In the genomic region with DNA sequence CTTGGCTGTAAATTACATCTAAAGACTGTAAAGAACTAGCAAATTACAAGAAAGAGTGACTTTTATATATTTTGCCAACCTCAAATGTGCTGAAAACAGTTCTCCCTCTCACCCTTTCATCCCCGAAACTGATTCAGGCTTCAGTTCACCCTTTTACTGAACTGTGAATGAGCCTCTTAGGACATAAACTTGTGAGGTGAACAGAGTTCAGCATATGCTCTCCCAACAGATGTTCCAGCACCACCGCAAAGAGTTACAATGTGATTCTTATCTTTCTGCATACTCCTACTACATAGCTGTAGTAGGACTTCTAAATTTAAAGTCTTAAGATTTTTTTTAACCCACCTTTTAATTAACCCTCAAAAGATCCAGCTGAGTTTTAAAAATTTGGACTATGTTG, we compare ENCODE assay signal across 9 cellular contexts. TPM values are rescaled to one million over a fixed set of nuclear protein-coding genes. Genes with fewer than 3 reads are reported as not detected.
DNase-seq lines count a peak whose midpoint lies in the region; ATAC-seq and TF ChIP-seq lines count a peak whose summit lies in the region.
"Had no signal": no experiment of that assay in that cellular context is flagged by ENCODE, and none has a peak within 500 bp of the region (broad histone marks: within the 10 kb centered on the region; RNA-seq: fewer than 3 reads in every experiment).

No MANE protein-coding gene starts in this region.

- peak overlapping the region; percentile 75 for H3K9ac ChIP-seq in SK-N-SH

- no peaks in the 10 kb centered on the region for H3F3A ChIP-seq in SK-N-SH (replicated peaks; ENCODE audit: insufficient read depth)

- TF ChIP-seq RAD21 in SK-N-SH (IDR thresholded peaks at IDR 0.05; ENCODE audit: low read length), result no peak

- peaks cover 24% of the 10 kb centered on the region for H3K36me3 Mint-ChIP-seq in T-helper 2 cell treated with Interferon-gamma antibody and Interleukin-4, amounts not matched to agents 5 μg/mL and 100 μg/mL, for 36 hours (ENCODE audit: low read depth)

- H3K36me3 ChIP-seq in SK-N-SH (replicated peaks in 1 of 2; ENCODE audit: control insufficient read depth in 1 of 2, insufficient read depth in 2 of 2, low read length in 1 of 2), result no peaks in the 10 kb centered on the region
- H3K36me3 ChIP-seq in spleen, result no peaks in the 10 kb centered on the region
- H3K36me3 ChIP-seq in gastroesophageal sphincter, result no peaks in the 10 kb centered on the region

- H3K27ac ChIP-seq in SK-N-SH (ENCODE audit: low read depth in 2 of 2, low read length in 1 of 2) (no peak overlapping the region), spleen (peak overlapping the region in 2 of 8 donors; percentile 96 to 99), gastroesophageal sphincter (no peak overlapping the region)

- CTCF ChIA-PET in SK-N-SH (lab: Yijun Ruan, JAX), result interaction anchor here (1.5 to 2.1 kb wide), 2 partner anchors 40 to 96 kb away, joined by 3 to 10 read pairs; no protein-coding TSS in a partner anchor

- no peaks in the 10 kb centered on the region; the same call in 1 of the 2 replicates for H4K20me1 ChIP-seq in SK-N-SH (ENCODE audit: insufficient read depth)

- POLR2A ChIA-PET in SK-N-SH (lab: Yijun Ruan, JAX), result no interaction called here

- H3K9me2 ChIP-seq in SK-N-SH, result no peaks in the 10 kb centered on the region

- no peaks in the 10 kb centered on the region for H3K9me3 Mint-ChIP-seq in T-helper 2 cell treated with Interferon-gamma antibody and Interleukin-4, amounts not matched to agents 5 μg/mL and 100 μg/mL, for 36 hours

- no peaks in the 10 kb centered on the region; the same call in 1 of the 2 replicates for H3K9me3 ChIP-seq in SK-N-SH
- H3K9me3 ChIP-seq in spleen, result no peaks in the 10 kb centered on the region
- no peaks in the 10 kb centered on the region for H3K9me3 ChIP-seq in gastroesophageal sphincter

- no peak for TF ChIP-seq EP300 in SK-N-SH (IDR thresholded peaks at IDR 0.05; ENCODE audit: borderline replicate concordance in 1 of 2, low read depth in 1 of 2, low read length in 1 of 2)
- no peak for TF ChIP-seq EP300 in gastroesophageal sphincter (IDR thresholded peaks at IDR 0.05)

- H3K79me2 ChIP-seq in SK-N-SH (ENCODE audit: insufficient read depth), result peaks cover 21% of the 10 kb centered on the region

- TF ChIP-seq POLR2A in spleen (IDR thresholded peaks at IDR 0.05) (no peak), gastroesophageal sphincter (IDR thresholded peaks at IDR 0.05) (no peak)

- intact Hi-C loops in spleen (cut with DNase I; ENCODE audit: low total_unique reads), result loop anchor here (5.0 to 10.0 kb wide), 3 partner anchors 94 to 337 kb away; partner anchors contain the start of genes PHLPP1, PIGN and RELCH

- H3K27ac Mint-ChIP-seq in T-helper 2 cell treated with Interferon-gamma antibody and Interleukin-4, amounts not matched to agents 5 μg/mL and 100 μg/mL, for 36 hours, result peak overlapping the region; percentile 95

- H3K4me3 Mint-ChIP-seq in T-helper 2 cell treated with Interferon-gamma antibody and Interleukin-4, amounts not matched to agents 5 μg/mL and 100 μg/mL, for 36 hours, result peak overlapping the region; percentile 97

- DNase-seq in SK-N-SH (no peak), glomerular visceral epithelial cell (ENCODE audit: extremely low spot score) (peak; percentile 7), spleen (no peak), foreskin melanocyte (no peak)
- DNase-seq in T-helper 2 cell treated with Interferon-gamma antibody and Interleukin-4, amounts not matched to agents 5 μg/mL and 100 μg/mL, for 36 hours (ENCODE audit: low spot score), result no peak
- DNase-seq: stimulated activated CD4-positive, alpha-beta T cell treated with anti-CD3 and anti-CD28 coated beads, Interleukin-2, amount 100 ng/mL, for 24 hours had no signal

- 42% methylated on average over 2 of the region's 2 CpGs for WGBS in SK-N-SH (ENCODE audit: low lambda C conversion rate)
- WGBS in spleen, 5 donors, result 30 to 45% (median 32%) methylated on average over 2 of the region's 2 CpGs
- WGBS in gastroesophageal sphincter (ENCODE audit: low coverage in 1 of 2), 2 donors, result 39 to 81% methylated on average over 2 of the region's 2 CpGs

- H3K4me1 Mint-ChIP-seq in T-helper 2 cell treated with Interferon-gamma antibody and Interleukin-4, amounts not matched to agents 5 μg/mL and 100 μg/mL, for 36 hours (ENCODE audit: low read depth), result peaks cover 26% of the 10 kb centered on the region

- no peak for ATAC-seq in SK-N-SH treated with all-trans-retinoic acid at 6 μM for 48 hours
- ATAC-seq in gastroesophageal sphincter, result no peak
- no peak for ATAC-seq in GM21529 (IDR thresholded peaks at IDR 0.05; ENCODE audit: unreplicated experiment)

- H3K4me3 ChIP-seq in SK-N-SH (ENCODE audit: low read depth in 2 of 2, low read length in 1 of 2) (peak overlapping the region; percentile 90 to 96; a peak in 3 of 4 replicates), spleen (peak overlapping the region; percentile 55 to 94 (median 78)), gastroesophageal sphincter (peak overlapping the region in 1 of 2 donors; percentile 98)

- no peaks in the 10 kb centered on the region for H3K27me3 Mint-ChIP-seq in T-helper 2 cell treated with Interferon-gamma antibody and Interleukin-4, amounts not matched to agents 5 μg/mL and 100 μg/mL, for 36 hours (ENCODE audit: low read depth)

- peak overlapping the region; percentile 85 for H3K4me2 ChIP-seq in SK-N-SH

- H3K27me3 ChIP-seq in SK-N-SH (ENCODE audit: insufficient read depth) (no peaks in the 10 kb centered on the region), spleen (replicated peaks in 1 of 7) (no peaks in the 10 kb centered on the region), gastroesophageal sphincter (no peaks in the 10 kb centered on the region)

- peak overlapping the region; percentile 93; the same call in 1 of the 2 replicates for H2AFZ ChIP-seq in SK-N-SH (ENCODE audit: low read depth)

- H3K4me1 ChIP-seq in SK-N-SH (ENCODE audit: control insufficient read depth in 1 of 2, insufficient read depth in 2 of 2, low read depth in 1 of 2, low read length in 1 of 2), result peaks cover 10 to 15% of the 10 kb centered on the region in 2 experiments; a peak in 3 of 4 replicates
- peaks cover 11 to 40% (median 27%) of the 10 kb centered on the region in 6 donors for H3K4me1 ChIP-seq in spleen
- peaks cover 0 to 31% (median 7%) of the 10 kb centered on the region in 3 donors for H3K4me1 ChIP-seq in gastroesophageal sphincter

- TF ChIP-seq CTCF in SK-N-SH (IDR thresholded peaks at IDR 0.05), result no peak
- TF ChIP-seq CTCF in spleen (IDR thresholded peaks at IDR 0.05 in 8 of 11, conservative IDR thresholded peaks at IDR 0.05 in 3 of 11), result no peak
- no peak for TF ChIP-seq CTCF in gastroesophageal sphincter (IDR thresholded peaks at IDR 0.05)

TF ChIP-seq in SK-N-SH, 30 proteins besides CTCF, POLR2A, EP300 and RAD21 (continues in another document):
- TF ChIP-seq SIN3A (IDR thresholded peaks at IDR 0.05; ENCODE audit: borderline replicate concordance, low read depth, low read length) (no peak), FOXM1 (IDR thresholded peaks at IDR 0.05; ENCODE audit: low read depth) (no peak), RFX5 (IDR thresholded peaks at IDR 0.05; ENCODE audit: low read length) (no peak), IRF3 (IDR thresholded peaks at IDR 0.05; ENCODE audit: low read depth, low read length) (no peak), SMC3 (IDR thresholded peaks at IDR 0.05; ENCODE audit: low read depth, low read length) (no peak), POLR2AphosphoS5 (IDR thresholded peaks at IDR 0.05; ENCODE audit: low read depth, low read length) (no peak), RCOR1 (IDR thresholded peaks at IDR 0.05; ENCODE audit: low read length) (no peak), FOSL2 (IDR thresholded peaks at IDR 0.05; ENCODE audit: borderline replicate concordance, low read depth) (no peak)

TF ChIP-seq in SK-N-SH treated with all-trans-retinoic acid at 6 μM for 48 hours, 23 proteins besides CTCF, POLR2A, EP300 and RAD21:
- TF ChIP-seq, protein P1, sequence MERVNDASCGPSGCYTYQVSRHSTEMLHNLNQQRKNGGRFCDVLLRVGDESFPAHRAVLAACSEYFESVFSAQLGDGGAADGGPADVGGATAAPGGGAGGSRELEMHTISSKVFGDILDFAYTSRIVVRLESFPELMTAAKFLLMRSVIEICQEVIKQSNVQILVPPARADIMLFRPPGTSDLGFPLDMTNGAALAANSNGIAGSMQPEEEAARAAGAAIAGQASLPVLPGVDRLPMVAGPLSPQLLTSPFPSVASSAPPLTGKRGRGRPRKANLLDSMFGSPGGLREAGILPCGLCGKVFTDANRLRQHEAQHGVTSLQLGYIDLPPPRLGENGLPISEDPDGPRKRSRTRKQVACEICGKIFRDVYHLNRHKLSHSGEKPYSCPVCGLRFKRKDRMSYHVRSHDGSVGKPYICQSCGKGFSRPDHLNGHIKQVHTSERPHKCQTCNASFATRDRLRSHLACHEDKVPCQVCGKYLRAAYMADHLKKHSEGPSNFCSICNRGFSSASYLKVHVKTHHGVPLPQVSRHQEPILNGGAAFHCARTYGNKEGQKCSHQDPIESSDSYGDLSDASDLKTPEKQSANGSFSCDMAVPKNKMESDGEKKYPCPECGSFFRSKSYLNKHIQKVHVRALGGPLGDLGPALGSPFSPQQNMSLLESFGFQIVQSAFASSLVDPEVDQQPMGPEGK (CRISPR knock-in tag; IDR thresholded peaks at IDR 0.05; ENCODE audit: borderline replicate concordance), result no peak
TF ChIP-seq in SK-N-SH treated with all-trans-retinoic acid at 6 μM for 48 hours: peak in this region for 0.

RNA-seq across cellular contexts. Expression of gene ZCCHC2, which starts 1.2 kb away (rescaled TPM):
- polyA plus RNA-seq in SK-N-SH (2012; rRNA removed) (6.7 and 7.3 TPM in 2 replicates), spleen (10 to 100 TPM in 1 of 3 donors, 1 to 10 TPM in 2; 4.7 to 11.1 (median 4.9) TPM)
- 4.2 and 5.0 TPM in 2 replicates for polyA plus RNA-seq in SK-N-SH (2012; cell fraction: cytosol; rRNA removed)
- polyA plus RNA-seq in SK-N-SH (2012; cell fraction: nucleus; rRNA removed), result 10.4 and 14.4 TPM in 2 replicates
- total RNA-seq in spleen (10 to 100 TPM; 27.5 to 55.7 (median 40.9) TPM), gastroesophageal sphincter (10 to 100 TPM; 16.8 to 30.8 (median 22.7) TPM)
